In the genomic region with DNA sequence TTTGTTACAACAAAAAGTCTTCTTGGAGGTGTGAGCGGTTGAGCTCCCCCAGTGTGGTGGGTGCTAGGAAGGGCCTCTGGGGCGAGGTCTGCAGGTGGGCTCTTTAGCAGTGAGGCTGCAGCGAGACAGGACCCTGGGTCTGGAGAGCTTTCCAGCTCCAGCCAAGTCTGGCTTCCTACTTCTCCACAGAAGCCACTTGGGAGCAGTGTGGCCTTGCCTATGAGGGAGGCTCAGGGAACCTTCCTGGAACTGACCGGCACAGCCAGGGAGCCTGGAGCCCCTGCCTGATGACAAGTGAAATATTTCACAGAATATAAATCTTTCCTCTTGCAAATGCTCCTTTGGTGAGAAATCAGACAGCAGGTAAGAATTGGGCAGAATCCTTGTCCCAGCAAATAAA, we compare ENCODE assay signal across 9 cellular contexts.
DNase-seq lines count a peak whose midpoint lies in the region; ATAC-seq and TF ChIP-seq lines count a peak whose summit lies in the region.
"Had no signal": no experiment of that assay in that cellular context is flagged by ENCODE, and none has a peak within 500 bp of the region (broad histone marks: within the 10 kb centered on the region; RNA-seq: fewer than 3 reads in every experiment).

No MANE protein-coding gene starts in this region.

- no peak overlapping the region for H3K4me2 ChIP-seq in GM23338

- no peak for TF ChIP-seq POLR2A in heart left ventricle (IDR thresholded peaks at IDR 0.05)

- H3K36me3 ChIP-seq in GM23338 (ENCODE audit: insufficient read depth) (peaks cover 5% of the 10 kb centered on the region; the same call in 1 of the 2 replicates), RWPE2 (ENCODE audit: low read depth) (no peaks in the 10 kb centered on the region), heart left ventricle (no peaks in the 10 kb centered on the region)

- H3K79me2 ChIP-seq in GM23338 (replicated peaks; ENCODE audit: insufficient read depth): no peaks in the 10 kb centered on the region

- H3K4me1 ChIP-seq in GM23338 (ENCODE audit: insufficient read depth) (0 out of 2 replicates have a peak, but pooled peaks cover 5% of the 10 kb centered on the region), RWPE2 (ENCODE audit: insufficient read depth, poor library complexity, severe bottlenecking) (no peaks in the 10 kb centered on the region), heart left ventricle (no peaks in the 10 kb centered on the region)

- H3K27me3 ChIP-seq in GM23338 (ENCODE audit: insufficient read depth) (no peaks in the 10 kb centered on the region), RWPE2 (ENCODE audit: insufficient read depth, poor library complexity, severe bottlenecking) (no peaks in the 10 kb centered on the region), heart left ventricle (peaks cover 0 to 5% (median 0%) of the 10 kb centered on the region in 9 donors)

- H4K20me1 ChIP-seq in GM23338 (replicated peaks; ENCODE audit: insufficient read depth): no peaks in the 10 kb centered on the region

- H3F3A ChIP-seq in GM23338 (replicated peaks; ENCODE audit: low read depth): no peaks in the 10 kb centered on the region

- H3K27ac Mint-ChIP-seq in GM23338: no peak overlapping the region
- no peak overlapping the region for H3K27ac Mint-ChIP-seq in activated CD4-positive, alpha-beta T cell treated with anti-CD3 and anti-CD28 coated beads, Interleukin-2, amount 10 ng/mL, durations not matched to agents 24 days and 14 days
- H3K27ac Mint-ChIP-seq: activated CD4-positive, alpha-beta memory T cell treated with anti-CD3 and anti-CD28 coated beads, Interleukin-2, amount 10 ng/mL, durations not matched to agents 7 days and 5 days had no signal

- H3K9me3 ChIP-seq in RWPE2 (ENCODE audit: severe bottlenecking) (no peaks in the 10 kb centered on the region), heart left ventricle (no peaks in the 10 kb centered on the region)

- peaks cover 21% of the 10 kb centered on the region for H3K9me2 ChIP-seq in GM23338 (ENCODE audit: insufficient read depth)

- H3K36me3 Mint-ChIP-seq in GM23338 (ENCODE audit: low read depth): no peaks in the 10 kb centered on the region; the same call in 2 of the 3 replicates
- no peaks in the 10 kb centered on the region for H3K36me3 Mint-ChIP-seq in activated CD4-positive, alpha-beta T cell treated with anti-CD3 and anti-CD28 coated beads, Interleukin-2, amount 10 ng/mL, durations not matched to agents 24 days and 14 days (ENCODE audit: low read depth)

- TF ChIP-seq CTCF in GM23338 (conservative IDR thresholded peaks at IDR 0.05; ENCODE audit: low read depth in 2 of 2) (peak; percentile 47 to 80), RWPE2 (IDR thresholded peaks at IDR 0.05; ENCODE audit: poor library complexity, severe bottlenecking) (peak; percentile 46), heart left ventricle (IDR thresholded peaks at IDR 0.05) (peak in 11 of 12 donors; percentile 7 to 60 (median 41))

- intact Hi-C loops in heart left ventricle (cut with DNase I): loop anchor here in 7 of 10 donors (5.0 to 10.0 kb wide), 3 partner anchors 703 to 853 kb away; no protein-coding TSS in a partner anchor
- intact Hi-C loops in posterior vena cava (cut with DNase I): no loop called here
- intact Hi-C loops in activated CD4-positive, alpha-beta T cell treated with anti-CD3 and anti-CD28 coated beads, Interleukin-2, amount 10 ng/mL, durations not matched to agents 24 days and 14 days (cut with micrococcal nuclease): no loop called here

- H3K27me3 Mint-ChIP-seq in GM23338 (ENCODE audit: insufficient read depth, low read depth, poor library complexity): no peaks in the 10 kb centered on the region
- H3K27me3 Mint-ChIP-seq in activated CD4-positive, alpha-beta T cell treated with anti-CD3 and anti-CD28 coated beads, Interleukin-2, amount 10 ng/mL, durations not matched to agents 24 days and 14 days: peaks cover 2% of the 10 kb centered on the region

- H2AFZ ChIP-seq in GM23338: no peak overlapping the region

- no peak overlapping the region for H3K4me3 Mint-ChIP-seq in GM23338
- H3K4me3 Mint-ChIP-seq in activated CD4-positive, alpha-beta T cell treated with anti-CD3 and anti-CD28 coated beads, Interleukin-2, amount 10 ng/mL, durations not matched to agents 24 days and 14 days: no peak overlapping the region
- H3K4me3 Mint-ChIP-seq: activated CD4-positive, alpha-beta memory T cell treated with anti-CD3 and anti-CD28 coated beads, Interleukin-2, amount 10 ng/mL, durations not matched to agents 7 days and 5 days had no signal

- DNase-seq in GM23338 (ENCODE audit: low spot score) (peak; percentile 66), RWPE2 (ENCODE audit: low spot score) (no peak), heart left ventricle (peak; percentile 33 to 63 (median 47)), posterior vena cava (ENCODE audit: low spot score) (peak; percentile 82), NCI-H774 (lab: John Stamatoyannopoulos, UW) (no peak)
- no peak for DNase-seq in activated CD4-positive, alpha-beta T cell treated with anti-CD3 and anti-CD28 coated beads, Interleukin-2, amount 10 ng/mL, durations not matched to agents 24 days and 14 days
- no peak for DNase-seq in stimulated activated naive CD4-positive, alpha-beta T cell treated with Interleukin-2 at 50 U/mL for 16 hours (lab: John Stamatoyannopoulos, UW)
- DNase-seq: activated CD4-positive, alpha-beta memory T cell treated with anti-CD3 and anti-CD28 coated beads, Interleukin-2, amount 10 ng/mL, durations not matched to agents 7 days and 5 days had no signal

- H3K27ac ChIP-seq in GM23338 (ENCODE audit: low read depth) (no peak overlapping the region), RWPE2 (ENCODE audit: poor library complexity, severe bottlenecking) (no peak overlapping the region), heart left ventricle (no peak overlapping the region)

- no peak overlapping the region for H3K4me3 ChIP-seq in GM23338
- no peak overlapping the region for H3K4me3 ChIP-seq in RWPE2 (ENCODE audit: severe bottlenecking)
- H3K4me3 ChIP-seq in heart left ventricle: no peak overlapping the region

- H3K9me3 Mint-ChIP-seq in GM23338: peaks cover 6% of the 10 kb centered on the region; the same call in 2 of the 3 replicates
- no peaks in the 10 kb centered on the region for H3K9me3 Mint-ChIP-seq in activated CD4-positive, alpha-beta T cell treated with anti-CD3 and anti-CD28 coated beads, Interleukin-2, amount 10 ng/mL, durations not matched to agents 24 days and 14 days
- H3K9me3 Mint-ChIP-seq: activated CD4-positive, alpha-beta memory T cell treated with anti-CD3 and anti-CD28 coated beads, Interleukin-2, amount 10 ng/mL, durations not matched to agents 7 days and 5 days had no signal

- peaks cover 17% of the 10 kb centered on the region; the same call in 2 of the 3 replicates for H3K4me1 Mint-ChIP-seq in GM23338
- no peaks in the 10 kb centered on the region for H3K4me1 Mint-ChIP-seq in activated CD4-positive, alpha-beta T cell treated with anti-CD3 and anti-CD28 coated beads, Interleukin-2, amount 10 ng/mL, durations not matched to agents 24 days and 14 days
- H3K4me1 Mint-ChIP-seq: activated CD4-positive, alpha-beta memory T cell treated with anti-CD3 and anti-CD28 coated beads, Interleukin-2, amount 10 ng/mL, durations not matched to agents 7 days and 5 days had no signal

- WGBS in heart left ventricle, 4 donors: 35 to 43% (median 40%) methylated on average over 4 of the region's 4 CpGs

- ATAC-seq in GM23338 (peak; percentile 100), RWPE2 (ENCODE audit: low read depth) (peak; percentile 90), heart left ventricle (peak; percentile 86 to 92 (median 89)), GM21529 (IDR thresholded peaks at IDR 0.05; ENCODE audit: unreplicated experiment) (no peak)

TF ChIP-seq in GM23338, 12 proteins besides CTCF, POLR2A, EP300 and RAD21 (continues in another document):
- no peak for TF ChIP-seq NANOG (IDR thresholded peaks at IDR 0.05; ENCODE audit: borderline replicate concordance)
- TF ChIP-seq, protein P1, sequence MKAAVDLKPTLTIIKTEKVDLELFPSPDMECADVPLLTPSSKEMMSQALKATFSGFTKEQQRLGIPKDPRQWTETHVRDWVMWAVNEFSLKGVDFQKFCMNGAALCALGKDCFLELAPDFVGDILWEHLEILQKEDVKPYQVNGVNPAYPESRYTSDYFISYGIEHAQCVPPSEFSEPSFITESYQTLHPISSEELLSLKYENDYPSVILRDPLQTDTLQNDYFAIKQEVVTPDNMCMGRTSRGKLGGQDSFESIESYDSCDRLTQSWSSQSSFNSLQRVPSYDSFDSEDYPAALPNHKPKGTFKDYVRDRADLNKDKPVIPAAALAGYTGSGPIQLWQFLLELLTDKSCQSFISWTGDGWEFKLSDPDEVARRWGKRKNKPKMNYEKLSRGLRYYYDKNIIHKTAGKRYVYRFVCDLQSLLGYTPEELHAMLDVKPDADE (IDR thresholded peaks at IDR 0.05): no peak
- no peak for TF ChIP-seq EZH2 (IDR thresholded peaks at IDR 0.05; ENCODE audit: low read depth, unreplicated experiment)

Comparison
In these comparisons a context has a peak if more than half of its experiments do, and no peak if none do; other contexts are left out.
1. DNase-seq: peak in GM23338 (single experiment), heart left ventricle (5 of 5) and posterior vena cava (single experiment); none in RWPE2 (single experiment), activated CD4-positive, alpha-beta T cell treated with anti-CD3 and anti-CD28 coated beads, Interleukin-2, amount 10 ng/mL, durations not matched to agents 24 days and 14 days (single experiment), NCI-H774 (single experiment) and stimulated activated naive CD4-positive, alpha-beta T cell treated with Interleukin-2 at 50 U/mL for 16 hours (single experiment).
2. intact Hi-C loops: an anchor here in heart left ventricle (5.0 to 10.0 kb wide); none called in posterior vena cava and activated CD4-positive, alpha-beta T cell treated with anti-CD3 and anti-CD28 coated beads, Interleukin-2, amount 10 ng/mL, durations not matched to agents 24 days and 14 days.
3. Peak in every context shown above with its lines, with median percentiles within 50 percentile points of each other: CTCF ChIP-seq.